In genomic region chr6:8108031-8108660, GRCh38 we compare ENCODE assay signal across 11 cellular contexts. TPM values are rescaled to one million over a fixed set of nuclear protein-coding genes. Genes with fewer than 3 reads are reported as not detected.
A peak's percentile ranks its signal among the peaks of the same experiment; 100 is the strongest.
DNase-seq lines count a peak whose midpoint lies in the region; ATAC-seq, FAIRE-seq and TF ChIP-seq lines count a peak whose summit lies in the region.
"Had no signal": no experiment of that assay in that cellular context is flagged by ENCODE, and none has a peak within 500 bp of the region (broad histone marks: within the 10 kb centered on the region; RNA-seq: fewer than 3 reads in every experiment).

No MANE protein-coding gene starts in this region.

- no peaks in the 10 kb centered on the region for H3K36me3 ChIP-seq in K562 (ENCODE audit: control insufficient read depth, insufficient read depth, low read length)

- H2AFZ ChIP-seq in K562 (ENCODE audit: low read depth, low read length), result peak overlapping the region; percentile 74

- BruUV-seq in K562 (replicated peaks; lab: Mats Ljungman, UMichigan), result no TSS peak

- H3K9me1 ChIP-seq in K562 (ENCODE audit: control insufficient read depth, insufficient read depth, low read length), result no peaks in the 10 kb centered on the region

- CTCF ChIA-PET in K562 (lab: Yijun Ruan, JAX; ENCODE audit: low intra/inter-chr PET ratio), result no interaction called here

- 17% methylated on average over 4 of the region's 4 CpGs for WGBS in K562 (ENCODE audit: insufficient coverage, low coverage, missing lambda C conversion rate)

- 0 out of 3 replicates have a peak overlapping the region, but pooled peaks have one; percentile 8 for H3K27ac ChIP-seq in K562 (ENCODE audit: extremely low read depth, low read depth, low read length)

- peaks cover 5% of the 10 kb centered on the region in 2 experiments; a peak in 3 of 5 replicates for H3K27me3 ChIP-seq in K562 (ENCODE audit: control insufficient read depth in 2 of 2, insufficient read depth in 2 of 2, low read length in 2 of 2)

- intact Hi-C loops in K562 (cut with micrococcal nuclease), result loop anchor here (10.0 kb wide), 1 partner anchor 327 kb away; the partner anchor contains the start of gene SLC35B3

- FAIRE-seq in HTR-8/SVneo (lab: Jason Lieb, UNC) (peak; percentile 85), K562 (lab: Jason Lieb, UNC) (no peak)

- no peak for TF ChIP-seq POLR2A in K562 (conservative IDR thresholded peaks at IDR 0.05)

- peaks cover 0 to 10% of the 10 kb centered on the region in 2 experiments; a peak in 3 of 5 replicates for H3K4me1 ChIP-seq in K562 (replicated peaks in 1 of 2; ENCODE audit: control insufficient read depth in 2 of 2, insufficient read depth in 2 of 2, low read length in 2 of 2)

- ATAC-seq in K562 (peak; percentile 85), GM19467 (IDR thresholded peaks at IDR 0.05; ENCODE audit: unreplicated experiment) (no peak)
- ATAC-seq: sciatic nerve had no signal

- TF ChIP-seq CTCF in AG09309 (IDR thresholded peaks at IDR 0.05; ENCODE audit: control insufficient read depth, insufficient read depth, low read depth, low read length, missing control alignments), result no peak
- TF ChIP-seq CTCF in K562 (IDR thresholded peaks at IDR 0.05 in 2 of 3, conservative IDR thresholded peaks at IDR 0.05 in 1 of 3; ENCODE audit: insufficient read depth in 2 of 3, low read depth in 1 of 3, low read length in 3 of 3), result no peak

- POLR2A ChIA-PET in K562 (lab: Yijun Ruan, JAX), result no interaction called here

- peak overlapping the region; percentile 36 for H3K4me2 ChIP-seq in K562 (ENCODE audit: insufficient read depth, low read length)

- H3K79me2 ChIP-seq in K562 (ENCODE audit: control insufficient read depth, insufficient read depth, low read length), result no peaks in the 10 kb centered on the region

- in situ Hi-C loops in K562 (cut with MboI), result no loop called here

- peak overlapping the region; percentile 12 to 16; a peak in 2 of 4 replicates for H3K9ac ChIP-seq in K562 (ENCODE audit: insufficient read depth in 1 of 2, low read depth in 2 of 2, low read length in 2 of 2)

- 0 out of 2 replicates have a peak, but pooled peaks have one; percentile 21 for TF ChIP-seq EP300 in K562 (IDR thresholded peaks at IDR 0.05; ENCODE audit: low read length)

- H3K4me3 ChIP-seq in AG09309 (ENCODE audit: control insufficient read depth, low read depth, low read length) (no peak overlapping the region), K562 (no peak overlapping the region)

- no peaks in the 10 kb centered on the region for H3K9me3 ChIP-seq in K562 (replicated peaks; ENCODE audit: control insufficient read depth, insufficient read depth, low read depth, low read length)

- no peaks in the 10 kb centered on the region for H4K20me1 ChIP-seq in K562 (replicated peaks; ENCODE audit: control insufficient read depth, insufficient read depth, low read length)

- peak; percentile 51 for DNase-seq in AG09309 (ENCODE audit: low read depth)
- DNase-seq in HTR-8/SVneo (ENCODE audit: insufficient read length, low spot score), result peak; percentile 73
- peak; percentile 35 to 58 (median 40) for DNase-seq in K562 (ENCODE audit: extremely low read depth in 1 of 4, low spot score in 3 of 4)
- peak; percentile 85 for DNase-seq in kidney tubule cell (ENCODE audit: low spot score)
- DNase-seq in NCI-H2171 treated with DMSO at 0.1 percent for 48 hours (lab: John Stamatoyannopoulos, UW), result no peak
- DNase-seq in stimulated activated CD4-positive, alpha-beta T cell treated with anti-CD3 and anti-CD28 coated beads, Interleukin-4, amount 100 ng/mL, for 4 hours, result no peak
- no peak for DNase-seq in NCI-H1436 (lab: John Stamatoyannopoulos, UW)
- DNase-seq: cerebellar nuclear complex, DMS153 had no signal

- TF ChIP-seq RAD21 in K562 (CRISPR knock-in tag; conservative IDR thresholded peaks at IDR 0.05 in 1 of 2, IDR thresholded peaks at IDR 0.05 in 1 of 2), result no peak

TF ChIP-seq in K562, 482 proteins besides CTCF, POLR2A, EP300 and RAD21 (continues in another document):
- TF ChIP-seq DPF2 (IDR thresholded peaks at IDR 0.05), result peak; percentile 71
- peak; percentile 89 for TF ChIP-seq MAFG (tag; conservative IDR thresholded peaks at IDR 0.05)
- TF ChIP-seq TRIM24 (IDR thresholded peaks at IDR 0.05), result peak in 1 of 2 experiments; percentile 46; a peak in 2 of 4 replicates
- TF ChIP-seq FOSL1 (tag; conservative IDR thresholded peaks at IDR 0.05), result peak; percentile 76
- TF ChIP-seq CGGBP1 (CRISPR knock-in tag; IDR thresholded peaks at IDR 0.05), result no peak
- peak; percentile 83 for TF ChIP-seq SMARCA4 (IDR thresholded peaks at IDR 0.05)
- TF ChIP-seq FOS (IDR thresholded peaks at IDR 0.05; ENCODE audit: extremely low read depth, insufficient read length), result peak; percentile 2
- 0 out of 2 replicates have a peak, but pooled peaks have one; percentile 30 for TF ChIP-seq ETV5 (CRISPR knock-in tag; IDR thresholded peaks at IDR 0.05; ENCODE audit: low read depth)
- TF ChIP-seq MAFF (IDR thresholded peaks at IDR 0.05; ENCODE audit: low read length), result peak; percentile 66
- peak; percentile 89 for TF ChIP-seq NFE2 (IDR thresholded peaks at IDR 0.05; ENCODE audit: low read depth)
- peak; percentile 78 for TF ChIP-seq MAFK (IDR thresholded peaks at IDR 0.05; ENCODE audit: low read length)
- peak; percentile 91 for TF ChIP-seq C11orf30 (IDR thresholded peaks at IDR 0.05; ENCODE audit: low read depth)
- TF ChIP-seq TBL1XR1 (IDR thresholded peaks at IDR 0.05; ENCODE audit: low read length in 2 of 2), result no peak
- no peak for TF ChIP-seq ZNF232 (CRISPR knock-in tag; IDR thresholded peaks at IDR 0.05)
- peak; percentile 69 for TF ChIP-seq ATF3 (IDR thresholded peaks at IDR 0.05)
- TF ChIP-seq ATF3 (CRISPR knock-in tag; conservative IDR thresholded peaks at IDR 0.05), result no peak
- peak; percentile 34 for TF ChIP-seq NEUROD1 (IDR thresholded peaks at IDR 0.05; ENCODE audit: borderline replicate concordance, low read depth, low read length, partially characterized antibody)
- no peak for TF ChIP-seq ZNF133 (CRISPR knock-in tag; IDR thresholded peaks at IDR 0.05)
- TF ChIP-seq ARID1B (IDR thresholded peaks at IDR 0.05), result peak; percentile 63
- peak; percentile 92 for TF ChIP-seq ZNF316 (IDR thresholded peaks at IDR 0.05)
- peak; percentile 70 for TF ChIP-seq JUND (IDR thresholded peaks at IDR 0.05; ENCODE audit: borderline replicate concordance, low read depth, low read length)
- TF ChIP-seq JUND (tag; IDR thresholded peaks at IDR 0.05; ENCODE audit: borderline replicate concordance, low read depth, low read length), result peak; percentile 67; the same call in 2 of the 3 replicates
- TF ChIP-seq SMARCC2 (IDR thresholded peaks at IDR 0.05; ENCODE audit: low read depth), result peak; percentile 73; the same call in 1 of the 2 replicates

RNA-seq across cellular contexts. Expression of gene EEF1E1, which starts 5.8 kb away (rescaled TPM):
- total RNA-seq in K562 (2011; cell fraction: chromatin; rRNA removed; ENCODE audit: low replicate concordance), result 49.0 and 93.0 TPM in 2 replicates
- total RNA-seq in K562 (2011; cell fraction: nucleolus; rRNA removed), result 41.2 and 52.1 TPM in 2 replicates
- 66.7 and 82.7 TPM in 2 replicates for total RNA-seq in K562 (2011; cell fraction: nucleoplasm; rRNA removed)
- total RNA-seq in K562 (2014; rRNA removed), result 131 and 162 TPM in 2 replicates
- total RNA-seq in K562 (2014; rRNA removed; fragmentation: Illumina TruSeq; extraction: Trizol), result 327 and 355 TPM in 2 replicates
- 239 and 263 TPM in 2 replicates for total RNA-seq in K562 (2015; rRNA removed; fragmentation: Illumina TruSeq; extraction: Trizol)
- total RNA-seq in K562 (2021), result 135 and 150 TPM in 2 replicates
- 262 and 338 TPM in 2 replicates for polyA plus RNA-seq in K562 (2011; rRNA removed)
- polyA plus RNA-seq in K562 (2011; cell fraction: cytosol; rRNA removed), result 118 and 166 TPM in 2 replicates
- polyA plus RNA-seq in K562 (2011; cell fraction: nucleus; rRNA removed), result 46.5 and 86.2 TPM in 2 replicates
- polyA plus RNA-seq in K562 (2012), result 176 and 223 TPM in 2 replicates
- 219 and 229 TPM in 2 replicates for polyA plus RNA-seq in K562 (2014; fragmentation: Illumina TruSeq; extraction: Trizol)
- polyA plus RNA-seq in K562 (2014; fragmentation: Nextera tagmentation; extraction: Ambion mirVana), result 1,000 to 10,000 TPM; 1,212 to 1,355 TPM
- polyA plus RNA-seq in K562 (2014; rRNA removed), result 302 and 419 TPM in 2 replicates
- 106 and 107 TPM in 2 replicates for polyA minus RNA-seq in K562 (2011; rRNA and poly(A)+ RNA removed)
- polyA minus RNA-seq in K562 (2011; cell fraction: cytosol; rRNA and poly(A)+ RNA removed), result 28.8 and 41.5 TPM in 2 replicates
- 39.9 and 68.0 TPM in 2 replicates for polyA minus RNA-seq in K562 (2011; cell fraction: nucleus; rRNA and poly(A)+ RNA removed)

RNA-seq across cellular contexts. Expression of gene BLOC1S5, which starts 44.0 kb away (rescaled TPM):
- 10.1 and 22.8 TPM in 2 replicates for total RNA-seq in K562 (2011; cell fraction: chromatin; rRNA removed; ENCODE audit: low replicate concordance)
- total RNA-seq in K562 (2011; cell fraction: nucleolus; rRNA removed), result 5.3 and 5.5 TPM in 2 replicates
- total RNA-seq in K562 (2011; cell fraction: nucleoplasm; rRNA removed), result 13.9 and 19.7 TPM in 2 replicates
- total RNA-seq in K562 (2014; rRNA removed) (23.6 and 24.3 TPM in 2 replicates), K562 (2014; rRNA removed; fragmentation: Illumina TruSeq; extraction: Trizol) (29.6 and 32.8 TPM in 2 replicates), K562 (2015; rRNA removed; fragmentation: Illumina TruSeq; extraction: Trizol) (28.6 and 32.6 TPM in 2 replicates), K562 (2021) (22.1 and 27.7 TPM in 2 replicates)
- polyA plus RNA-seq in K562 (2011; rRNA removed) (19.9 and 27.9 TPM in 2 replicates), K562 (2014; fragmentation: Illumina TruSeq; extraction: Trizol) (32.4 and 41.0 TPM in 2 replicates), K562 (2014; fragmentation: Nextera tagmentation; extraction: Ambion mirVana) (10 to 100 TPM in 1 of 2 experiments, 1 to 10 TPM in 1; 8.5 to 13.1 TPM), K562 (2014; rRNA removed) (16.7 and 22.6 TPM in 2 replicates)
- 5.5 and 7.7 TPM in 2 replicates for polyA plus RNA-seq in K562 (2011; cell fraction: cytosol; rRNA removed)
- polyA plus RNA-seq in K562 (2011; cell fraction: nucleus; rRNA removed), result 2.7 and 3.7 TPM in 2 replicates
- polyA plus RNA-seq in K562 (2012), result 19.8 and 21.9 TPM in 2 replicates
- polyA minus RNA-seq in K562 (2011; rRNA and poly(A)+ RNA removed), result 35.4 and 37.7 TPM in 2 replicates
- 6.5 and 7.5 TPM in 2 replicates for polyA minus RNA-seq in K562 (2011; cell fraction: cytosol; rRNA and poly(A)+ RNA removed)
- 6.3 and 8.9 TPM in 2 replicates for polyA minus RNA-seq in K562 (2011; cell fraction: nucleus; rRNA and poly(A)+ RNA removed)

Comparison
In these comparisons a context has a peak if more than half of its experiments do, and no peak if none do; other contexts are left out.
1. DNase-seq: peak in AG09309 (single experiment), HTR-8/SVneo (single experiment), K562 (4 of 4) and kidney tubule cell (single experiment); none in NCI-H2171 treated with DMSO at 0.1 percent for 48 hours (single experiment), stimulated activated CD4-positive, alpha-beta T cell treated with anti-CD3 and anti-CD28 coated beads, Interleukin-4, amount 100 ng/mL, for 4 hours (0 of 2) and NCI-H1436 (single experiment).